1 cellular context compared by ENCODE assay signal in genomic region chr3:50616003-50616769, GRCh38.
TF ChIP-seq lines count a peak whose summit lies in the region.

No MANE protein-coding gene starts in this region.

TF ChIP-seq in HepG2, 621 proteins besides CTCF, POLR2A, EP300 and RAD21 (continued from another document and continues in another):
- TF ChIP-seq MIER2 (CRISPR knock-in tag; IDR thresholded peaks at IDR 0.05) (no peak), PAF1 (CRISPR knock-in tag; IDR thresholded peaks at IDR 0.05) (no peak), FOXP4 (CRISPR knock-in tag; IDR thresholded peaks at IDR 0.05) (no peak), KDM5B (CRISPR knock-in tag; IDR thresholded peaks at IDR 0.05; ENCODE audit: borderline replicate concordance) (peak; percentile 66), MATR3 (CRISPR knock-in tag; IDR thresholded peaks at IDR 0.05) (no peak), ZBTB49 (CRISPR knock-in tag; IDR thresholded peaks at IDR 0.05; ENCODE audit: borderline replicate concordance) (no peak), ZNF263 (CRISPR knock-in tag; IDR thresholded peaks at IDR 0.05) (0 out of 2 replicates have a peak, but pooled peaks have one; percentile 29), ZBTB7A (CRISPR knock-in tag; IDR thresholded peaks at IDR 0.05) (no peak), ZSCAN12 (CRISPR knock-in tag; IDR thresholded peaks at IDR 0.05) (no peak), DMAP1 (CRISPR knock-in tag; IDR thresholded peaks at IDR 0.05) (no peak), ZNF362 (CRISPR knock-in tag; IDR thresholded peaks at IDR 0.05; ENCODE audit: borderline replicate concordance) (no peak), TP53 (CRISPR knock-in tag; conservative IDR thresholded peaks at IDR 0.05) (no peak), SOX13 (IDR thresholded peaks at IDR 0.05) (no peak), SOX13 (CRISPR knock-in tag; conservative IDR thresholded peaks at IDR 0.05 in 1 of 2, IDR thresholded peaks at IDR 0.05 in 1 of 2) (no peak), ADNP (CRISPR knock-in tag; IDR thresholded peaks at IDR 0.05) (no peak), PBX3 (CRISPR knock-in tag; IDR thresholded peaks at IDR 0.05; ENCODE audit: borderline replicate concordance) (no peak), HMGXB4 (CRISPR knock-in tag; IDR thresholded peaks at IDR 0.05; ENCODE audit: borderline replicate concordance in 1 of 2, low read depth in 1 of 2) (0 out of 4 replicates have a peak, but pooled peaks of 1 of the 2 experiments have one; percentile 44), ZNF432 (CRISPR knock-in tag; IDR thresholded peaks at IDR 0.05; ENCODE audit: borderline replicate concordance) (no peak), RFX1 (IDR thresholded peaks at IDR 0.05) (no peak), ATAD3A (CRISPR knock-in tag; IDR thresholded peaks at IDR 0.05) (no peak), ZNF224 (CRISPR knock-in tag; IDR thresholded peaks at IDR 0.05) (no peak), POLR2AphosphoS2 (IDR thresholded peaks at IDR 0.05; ENCODE audit: low read depth, low read length) (no peak), ZNF766 (CRISPR knock-in tag; IDR thresholded peaks at IDR 0.05; ENCODE audit: borderline replicate concordance) (no peak), ZNF598 (CRISPR knock-in tag; IDR thresholded peaks at IDR 0.05; ENCODE audit: borderline replicate concordance) (no peak), TBX3 (IDR thresholded peaks at IDR 0.05; ENCODE audit: borderline replicate concordance) (no peak), SNAPC2 (CRISPR knock-in tag; IDR thresholded peaks at IDR 0.05) (no peak), ZNF546 (CRISPR knock-in tag; conservative IDR thresholded peaks at IDR 0.05) (no peak), ZNF563 (CRISPR knock-in tag; IDR thresholded peaks at IDR 0.05) (no peak), ZNF143 (CRISPR knock-in tag; IDR thresholded peaks at IDR 0.05) (no peak), PITX1 (CRISPR knock-in tag; IDR thresholded peaks at IDR 0.05) (no peak; the same call in 1 of the 2 replicates), ZNF501 (CRISPR knock-in tag; IDR thresholded peaks at IDR 0.05) (0 out of 2 replicates have a peak, but pooled peaks have one; percentile 44), ZNF354B (CRISPR knock-in tag; IDR thresholded peaks at IDR 0.05) (no peak), ZNF674 (CRISPR knock-in tag; IDR thresholded peaks at IDR 0.05; ENCODE audit: low read depth) (no peak), NFYB (CRISPR knock-in tag; IDR thresholded peaks at IDR 0.05) (no peak), SP5 (CRISPR knock-in tag; IDR thresholded peaks at IDR 0.05; ENCODE audit: borderline replicate concordance, low read depth) (no peak), GATAD2A (CRISPR knock-in tag; IDR thresholded peaks at IDR 0.05) (0 out of 2 replicates have a peak, but pooled peaks have one; percentile 25), DZIP1 (CRISPR knock-in tag; IDR thresholded peaks at IDR 0.05) (no peak), SUZ12 (IDR thresholded peaks at IDR 0.05; ENCODE audit: low read depth, low read length) (no peak), MTERF4 (CRISPR knock-in tag; IDR thresholded peaks at IDR 0.05) (no peak), ZNF326 (CRISPR knock-in tag; IDR thresholded peaks at IDR 0.05; ENCODE audit: borderline replicate concordance) (no peak), ZBTB43 (CRISPR knock-in tag; conservative IDR thresholded peaks at IDR 0.05) (no peak), SNAI1 (CRISPR knock-in tag; IDR thresholded peaks at IDR 0.05; ENCODE audit: borderline replicate concordance) (no peak), EZH2 (conservative IDR thresholded peaks at IDR 0.05; ENCODE audit: low read depth, low read length) (no peak), FIP1L1 (IDR thresholded peaks at IDR 0.05; ENCODE audit: borderline replicate concordance, insufficient read depth, low read depth, low read length) (no peak), KAT2B (IDR thresholded peaks at IDR 0.05; ENCODE audit: borderline replicate concordance, low read depth, low read length) (no peak), TAF15 (IDR thresholded peaks at IDR 0.05; ENCODE audit: low read depth, low read length, poor library complexity, severe bottlenecking) (no peak), CBFB (CRISPR knock-in tag; IDR thresholded peaks at IDR 0.05) (no peak), ZNF253 (CRISPR knock-in tag; IDR thresholded peaks at IDR 0.05; ENCODE audit: borderline replicate concordance) (no peak), BRF2 (CRISPR knock-in tag; IDR thresholded peaks at IDR 0.05) (no peak), DDIT3 (CRISPR knock-in tag; IDR thresholded peaks at IDR 0.05) (no peak), SAFB2 (CRISPR knock-in tag; IDR thresholded peaks at IDR 0.05; ENCODE audit: borderline replicate concordance, low read depth) (no peak; the same call in 1 of the 2 replicates), ISL2 (CRISPR knock-in tag; IDR thresholded peaks at IDR 0.05) (no peak), ZNF749 (CRISPR knock-in tag; IDR thresholded peaks at IDR 0.05; ENCODE audit: borderline replicate concordance) (no peak), ZNF503 (CRISPR knock-in tag; IDR thresholded peaks at IDR 0.05) (no peak), TOE1 (CRISPR knock-in tag; IDR thresholded peaks at IDR 0.05) (no peak)
